Comparison of ENCODE assay signal across 20 cellular contexts in the genomic region with DNA sequence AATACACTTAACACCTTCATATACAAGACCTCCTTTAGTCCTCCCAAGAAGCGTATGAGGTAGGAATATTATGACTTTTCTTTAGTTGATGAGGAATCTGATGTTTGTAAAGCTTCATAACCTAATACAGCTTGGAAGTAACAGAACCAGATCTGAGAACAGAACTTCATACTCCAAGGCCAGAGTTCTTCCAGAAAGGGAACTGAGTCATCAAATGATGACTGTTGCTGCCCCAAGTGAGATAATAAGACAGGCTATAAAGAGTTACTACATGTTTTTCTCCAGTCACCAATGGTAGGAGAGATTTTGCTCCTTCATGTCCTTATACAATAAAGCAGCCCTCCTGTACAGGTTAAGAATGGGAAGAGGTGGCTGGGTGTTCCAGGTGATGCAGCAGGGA.
A peak's percentile ranks its signal among the peaks of the same experiment; 100 is the strongest.
DNase-seq lines count a peak whose midpoint lies in the region; ATAC-seq and TF ChIP-seq lines count a peak whose summit lies in the region.
"Had no signal": no experiment of that assay in that cellular context is flagged by ENCODE, and none has a peak within 500 bp of the region (broad histone marks: within the 10 kb centered on the region; RNA-seq: fewer than 3 reads in every experiment).

No MANE protein-coding gene starts in this region.

- no peaks in the 10 kb centered on the region for H3K4me1 ChIP-seq in hepatocyte (ENCODE audit: insufficient read depth)
- H3K4me1 ChIP-seq: right lobe of liver, stomach had no signal

- H3K27me3 ChIP-seq in hepatocyte: no peaks in the 10 kb centered on the region
- H3K27me3 ChIP-seq: right lobe of liver, stomach had no signal

- H3K27ac ChIP-seq in hepatocyte (no peak overlapping the region), caudate nucleus (ENCODE audit: low read depth, low read length) (no peak overlapping the region)
- H3K27ac ChIP-seq: right lobe of liver, stomach had no signal

- H3K36me3 ChIP-seq in hepatocyte (replicated peaks; ENCODE audit: insufficient read depth, low read depth): no peaks in the 10 kb centered on the region
- H3K36me3 ChIP-seq: right lobe of liver, stomach had no signal

- TF ChIP-seq CTCF in AG10803 (conservative IDR thresholded peaks at IDR 0.05; ENCODE audit: low read length) (no peak), hepatocyte (IDR thresholded peaks at IDR 0.05; ENCODE audit: poor library complexity) (no peak)

- H2AFZ ChIP-seq in hepatocyte: no peak overlapping the region

- no peaks in the 10 kb centered on the region for H4K20me1 ChIP-seq in hepatocyte (ENCODE audit: insufficient read depth, poor library complexity, severe bottlenecking)

- no peak for ATAC-seq in HG03442 (IDR thresholded peaks at IDR 0.05; ENCODE audit: unreplicated experiment)
- ATAC-seq: activated naive CD8-positive, alpha-beta T cell treated with anti-CD3 and anti-CD28 coated beads, Interleukin-2, amount 50 U/mL, for 24 hours; right lobe of liver had no signal

- H3K9me3 ChIP-seq in hepatocyte (ENCODE audit: low read depth): no peaks in the 10 kb centered on the region
- H3K9me3 ChIP-seq: right lobe of liver, stomach had no signal

- H3K4me3 ChIP-seq in AG10803 (ENCODE audit: low read length): no peak overlapping the region
- no peak overlapping the region for H3K4me3 ChIP-seq in hepatocyte
- H3K4me3 ChIP-seq: right lobe of liver, stomach had no signal

- DNase-seq in AG10803 (ENCODE audit: low read depth) (peak; percentile 43), LHCN-M2 (ENCODE audit: low read depth) (peak; percentile 64), dermis blood vessel endothelial cell (peak; percentile 10), hepatocyte (ENCODE audit: low spot score) (no peak), cerebellar cortex (ENCODE audit: low spot score) (no peak), germinal center (ENCODE audit: low spot score) (no peak), caudate nucleus (lab: John Stamatoyannopoulos, UW) (no peak)
- DNase-seq: activated CD4-positive, CD25-positive, alpha-beta regulatory T cell; activated naive CD8-positive, alpha-beta T cell treated with anti-CD3 and anti-CD28 coated beads, Interleukin-2, amount 50 U/mL, for 24 hours; CD4-positive, alpha-beta memory T cell; DMS79; effector CD4-positive, alpha-beta T cell; H7; NCI-H2029; NCI-H510A; occipital lobe; right lobe of liver; SHP77 treated with DMSO at 0.1 percent for 48 hours; stomach had no signal

- no peaks in the 10 kb centered on the region for H3K9me2 ChIP-seq in hepatocyte (replicated peaks; ENCODE audit: insufficient read depth)

- H3K79me2 ChIP-seq in hepatocyte: no peaks in the 10 kb centered on the region

- WGBS in hepatocyte (ENCODE audit: low lambda C conversion rate, missing lambda C conversion rate): 49% methylated on average over 1 of the region's 1 CpG

- H3K4me2 ChIP-seq in hepatocyte: peak overlapping the region; percentile 9

Comparison
In these comparisons a context has a peak if more than half of its experiments do, and no peak if none do; other contexts are left out.
1. DNase-seq: peak in AG10803 (single experiment), LHCN-M2 (single experiment) and dermis blood vessel endothelial cell (single experiment); none in hepatocyte (single experiment), cerebellar cortex (single experiment), germinal center (single experiment) and caudate nucleus (0 of 61).